ENCODE assay signal across 13 cellular contexts in the genomic region with DNA sequence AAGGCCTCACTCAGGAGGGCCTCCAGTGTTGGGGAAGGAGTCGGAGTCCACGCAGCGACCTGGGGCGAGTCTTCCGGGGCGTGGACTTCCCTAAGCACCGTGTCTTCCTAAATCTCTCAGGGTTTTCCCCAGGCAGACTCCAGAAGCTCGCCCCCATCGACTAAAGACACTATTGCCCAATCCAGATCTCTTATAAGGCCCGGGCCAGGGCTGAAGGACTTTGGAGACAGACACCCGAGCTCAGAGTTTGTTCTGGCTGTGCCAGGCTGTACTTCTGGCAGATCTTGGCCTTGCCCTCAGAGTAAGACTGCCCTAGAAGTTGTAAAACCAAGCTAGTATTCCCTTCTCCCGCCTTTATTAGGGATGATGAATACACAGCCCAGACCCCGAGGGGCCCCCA.
DNase-seq lines count a peak whose midpoint lies in the region; ATAC-seq, FAIRE-seq and TF ChIP-seq lines count a peak whose summit lies in the region.
"Had no signal": no experiment of that assay in that cellular context is flagged by ENCODE, and none has a peak within 500 bp of the region (broad histone marks: within the 10 kb centered on the region; RNA-seq: fewer than 3 reads in every experiment).

No MANE protein-coding gene starts in this region.

- no peaks in the 10 kb centered on the region for H3K79me2 ChIP-seq in H1 (ENCODE audit: control insufficient read depth in 1 of 2, insufficient read depth in 2 of 2, low read length in 2 of 2)

- H4K20me1 ChIP-seq in H1 (replicated peaks in 1 of 2; ENCODE audit: control insufficient read depth in 1 of 2, insufficient read depth in 2 of 2, low read length in 2 of 2) = peaks cover 2 to 7% of the 10 kb centered on the region in 2 experiments

- H3K4me3 Mint-ChIP-seq in nephron = peak overlapping the region; percentile 23 to 29 (median 25)

- no peak overlapping the region for H2BK12ac ChIP-seq in H1 (ENCODE audit: low read depth, low read length)

- peak overlapping the region; percentile 51; the same call in 1 of the 2 replicates for H3K18ac ChIP-seq in H1 (ENCODE audit: extremely low read depth, low read length)

- no peak for TF ChIP-seq EP300 in H1 (IDR thresholded peaks at IDR 0.05; ENCODE audit: borderline replicate concordance in 1 of 2, low read depth in 2 of 2, low read length in 2 of 2)

- no peaks in the 10 kb centered on the region for H3K9me3 ChIP-seq in ES-I3 (ENCODE audit: control insufficient read depth, insufficient read depth, low read length)
- no peaks in the 10 kb centered on the region for H3K9me3 ChIP-seq in HUES48 (ENCODE audit: control insufficient read depth, insufficient read depth, low read length)
- no peaks in the 10 kb centered on the region for H3K9me3 ChIP-seq in H1 (ENCODE audit: insufficient read depth in 2 of 2, low read depth in 1 of 2, low read length in 1 of 2)
- H3K9me3 ChIP-seq in heart left ventricle = no peaks in the 10 kb centered on the region
- H3K9me3 ChIP-seq: SJSA1 had no signal

- H3K56ac ChIP-seq in H1 (replicated peaks; ENCODE audit: insufficient read length, low read depth, low read length) = no peak overlapping the region

- FAIRE-seq in H1 (lab: Jason Lieb, UNC) = no peak

- no peak overlapping the region for H2BK5ac ChIP-seq in H1 (ENCODE audit: low read depth, low read length)

- H3K27me3 Mint-ChIP-seq in nephron (ENCODE audit: low read depth) = peaks cover 93% of the 10 kb centered on the region

- WGBS in H1 (ENCODE audit: extremely low coverage in 1 of 2, insufficient coverage in 1 of 2, insufficient read length in 1 of 2, insufficient replicate concordance in 2 of 2, low coverage in 1 of 2, low lambda C conversion rate in 2 of 2, missing lambda C conversion rate in 1 of 2), 2 experiments = 27% methylated on average over 13 of the region's 13 CpGs; no CpG with 5 or more reads in 1 of the 2 experiments
- 30 to 40% (median 37%) methylated on average over 11 to 13 of the region's 13 CpGs for WGBS in heart left ventricle, 4 donors

- intact Hi-C loops in heart left ventricle (cut with DNase I) (no loop called here), left ventricle myocardium superior (cut with micrococcal nuclease) (no loop called here)

- H3K36me3 Mint-ChIP-seq in nephron (ENCODE audit: low read depth) = no peaks in the 10 kb centered on the region

- H2BK120ac ChIP-seq in H1 (replicated peaks; ENCODE audit: low read depth, low read length) = no peak overlapping the region

- H3K4me3 ChIP-seq in HUES48 (ENCODE audit: low read depth, low read length) = peak overlapping the region; percentile 46
- peak overlapping the region in 3 of 4 experiments; percentile 19 to 55 (median 32); a peak in 5 of 8 replicates for H3K4me3 ChIP-seq in H1 (ENCODE audit: extremely low read depth in 1 of 4, insufficient read depth in 2 of 4, low read depth in 3 of 4, low read length in 4 of 4)
- no peak overlapping the region for H3K4me3 ChIP-seq in heart left ventricle
- H3K4me3 ChIP-seq: SJSA1 had no signal

- peak overlapping the region; percentile 79 to 95 for H3K4me2 ChIP-seq in H1 (ENCODE audit: insufficient read depth in 1 of 2, low read depth in 2 of 2, low read length in 2 of 2)
- H3K4me2 ChIP-seq: KMS-11 had no signal

- peak overlapping the region; percentile 33 for H3K27ac ChIP-seq in HUES48 (ENCODE audit: low read depth, low read length)
- H3K27ac ChIP-seq in H1 (ENCODE audit: low read depth, low read length) = no peak overlapping the region
- H3K27ac ChIP-seq in heart left ventricle = no peak overlapping the region
- H3K27ac ChIP-seq: KMS-11, SJSA1 had no signal

- H3K27ac Mint-ChIP-seq in nephron = no peak overlapping the region

- CTCF ChIA-PET in H1 (lab: Charles Lee; ENCODE audit: partially characterized antibody) = interaction anchor here (0.6 to 3.0 kb wide), 10 partner anchors 13 to 1316 kb away, joined by 3 to 25 read pairs (median 3); no protein-coding TSS in a partner anchor

- peaks cover 33% of the 10 kb centered on the region for H3K4me1 Mint-ChIP-seq in nephron

- no peak overlapping the region for H2AFZ ChIP-seq in H1 (ENCODE audit: low read length)

- no peak overlapping the region for H4K91ac ChIP-seq in H1 (replicated peaks; ENCODE audit: insufficient read length, low read length)

- peaks cover 13% of the 10 kb centered on the region; the same call in 1 of the 2 replicates for H3K23me2 ChIP-seq in H1 (ENCODE audit: low read depth, low read length)

- H3K14ac ChIP-seq in H1 (ENCODE audit: insufficient read length) = no peak overlapping the region

- H3K36me3 ChIP-seq in ES-I3 (ENCODE audit: insufficient read depth, low read length) (no peaks in the 10 kb centered on the region), HUES48 (ENCODE audit: control insufficient read depth, insufficient read depth, low read length) (no peaks in the 10 kb centered on the region), H1 (ENCODE audit: control insufficient read depth in 2 of 4, insufficient read depth in 4 of 4, low read length in 3 of 4) (no peaks in the 10 kb centered on the region), heart left ventricle (no peaks in the 10 kb centered on the region)
- H3K36me3 ChIP-seq: SJSA1 had no signal

- POLR2A ChIA-PET in H1 (lab: Charles Lee; ENCODE audit: partially characterized antibody) = interaction anchor here (0.8 to 1.3 kb wide), 3 partner anchors 10 to 76 kb away, joined by 3 to 4 read pairs (median 4); no protein-coding TSS in a partner anchor

- H3K9ac ChIP-seq in ES-I3 (ENCODE audit: low read depth, low read length) (peak overlapping the region; percentile 61; the same call in 1 of the 2 replicates), HUES48 (ENCODE audit: low read depth, low read length) (no peak overlapping the region), H1 (replicated peaks in 1 of 4; ENCODE audit: extremely low read depth in 1 of 4, low read depth in 3 of 4, low read length in 3 of 4) (no peak overlapping the region)
- H3K9ac ChIP-seq: KMS-11 had no signal

- DNase-seq in H1 (ENCODE audit: low read depth in 1 of 2, low spot score in 2 of 2) (no peak), heart left ventricle (no peak), left ventricle myocardium superior (no peak), NCI-H187 (lab: John Stamatoyannopoulos, UW) (no peak)
- DNase-seq: NCI-H1694, PC-3, SW 1271 had no signal

- H3K27me3 ChIP-seq in HUES48 (ENCODE audit: control insufficient read depth, insufficient read depth, low read length) (peaks cover 84% of the 10 kb centered on the region), H1 (replicated peaks in 1 of 4; ENCODE audit: control insufficient read depth in 3 of 4, extremely low read depth in 1 of 4, insufficient read depth in 3 of 4, low read length in 3 of 4) (peaks cover 56 to 90% (median 79%) of the 10 kb centered on the region in 4 experiments), heart left ventricle (peaks cover 17 to 69% (median 38%) of the 10 kb centered on the region in 9 donors)

- TF ChIP-seq CTCF in H1 (IDR thresholded peaks at IDR 0.05; ENCODE audit: control extremely low read depth in 1 of 3, insufficient read depth in 1 of 3, low read depth in 1 of 3, low read length in 3 of 3) (no peak), nephron (IDR thresholded peaks at IDR 0.05; ENCODE audit: unreplicated experiment in 3 of 3) (no peak), heart left ventricle (IDR thresholded peaks at IDR 0.05) (no peak)

- H2AK5ac ChIP-seq in H1 (ENCODE audit: low read depth, low read length) = no peak overlapping the region

- ATAC-seq in heart left ventricle (no peak), left ventricle myocardium superior (no peak)
- ATAC-seq: HCT116, PC-3 had no signal

- no peak overlapping the region for H3K23ac ChIP-seq in H1 (ENCODE audit: insufficient read length)

- H2BK15ac ChIP-seq in H1 (ENCODE audit: low read length) = no peak overlapping the region

- peaks cover 14% of the 10 kb centered on the region; the same call in 1 of the 2 replicates for H3K4me1 ChIP-seq in ES-I3 (ENCODE audit: insufficient read depth, low read length)
- peaks cover 36% of the 10 kb centered on the region for H3K4me1 ChIP-seq in HUES48 (ENCODE audit: control insufficient read depth, insufficient read depth, low read length)
- H3K4me1 ChIP-seq in H1 (replicated peaks in 1 of 4; ENCODE audit: control insufficient read depth in 3 of 4, insufficient read depth in 4 of 4, low read length in 3 of 4) = peaks cover 18 to 28% (median 21%) of the 10 kb centered on the region in 4 experiments
- H3K4me1 ChIP-seq in heart left ventricle = peaks cover 0 to 23% (median 5%) of the 10 kb centered on the region in 12 donors
- H3K4me1 ChIP-seq: SJSA1 had no signal

- TF ChIP-seq POLR2A in H1 (IDR thresholded peaks at IDR 0.05; ENCODE audit: control extremely low read depth in 1 of 2, low read depth in 2 of 2, low read length in 2 of 2) (no peak), heart left ventricle (IDR thresholded peaks at IDR 0.05) (no peak)

- no peaks in the 10 kb centered on the region for H3K9me3 Mint-ChIP-seq in nephron

- no peak overlapping the region for H4K8ac ChIP-seq in H1 (ENCODE audit: extremely low read depth, insufficient read depth, low read length)

- no peak overlapping the region for H3K4ac ChIP-seq in H1 (replicated peaks; ENCODE audit: insufficient read length, low read depth, low read length)

- H3K79me1 ChIP-seq in H1 (ENCODE audit: low read depth, low read length) = no peaks in the 10 kb centered on the region

- no peak for TF ChIP-seq RAD21 in H1 (IDR thresholded peaks at IDR 0.05 in 1 of 2, conservative IDR thresholded peaks at IDR 0.05 in 1 of 2; ENCODE audit: low read depth in 2 of 2, low read length in 2 of 2)

- H4K5ac ChIP-seq in H1 (ENCODE audit: insufficient read length, low read depth, low read length) = no peak overlapping the region

- H2BK20ac ChIP-seq in H1 (ENCODE audit: low read length) = no peak overlapping the region

TF ChIP-seq in H1, 55 proteins besides CTCF, POLR2A, EP300 and RAD21:
- TF ChIP-seq GABPA (IDR thresholded peaks at IDR 0.05; ENCODE audit: borderline replicate concordance, insufficient read depth, low read length) = no peak
- TF ChIP-seq CEBPB (IDR thresholded peaks at IDR 0.05; ENCODE audit: low read depth, low read length) = peak; percentile 86

Comparison
In these comparisons a context has a peak if more than half of its experiments do, and no peak if none do; other contexts are left out.
1. H3K4me3 ChIP-seq: peak in HUES48 (single experiment) and H1 (3 of 4); none in heart left ventricle (0 of 12).